Comparison of ENCODE assay signal across 8 cellular contexts in genomic region chr2:231960810-231961348, GRCh38. TPM values are rescaled to one million over a fixed set of nuclear protein-coding genes. Genes with fewer than 3 reads are reported as not detected.
A peak's percentile ranks its signal among the peaks of the same experiment; 100 is the strongest.
DNase-seq lines count a peak whose midpoint lies in the region; ATAC-seq and TF ChIP-seq lines count a peak whose summit lies in the region.

No MANE protein-coding gene starts in this region.

- in situ Hi-C loops in GM13977 (cut with MboI; ENCODE audit: low pct_unique_long_range_greater_than_20kb, low sequenced_read_pairs, unreplicated experiment) = no loop called here

- CTCF ChIA-PET in activated CD4-positive, alpha-beta memory T cell treated with anti-CD3 and anti-CD28 coated beads, Interleukin-2, amount 10 ng/mL, durations not matched to agents 7 days and 5 days (lab: Charles Lee) = interaction anchor here (1.4 kb wide), 1 partner anchor 270 kb away, joined by 4 read pairs; no protein-coding TSS in a partner anchor

- H3K36me3 Mint-ChIP-seq in activated T-cell treated with anti-CD3 and anti-CD28 coated beads, Interleukin-2, amount 50 U/mL, for 24 hours (ENCODE audit: low read depth) = peaks cover 22% of the 10 kb centered on the region
- H3K36me3 Mint-ChIP-seq in activated CD4-positive, alpha-beta memory T cell treated with anti-CD3 and anti-CD28 coated beads, Interleukin-2, amount 10 ng/mL, durations not matched to agents 7 days and 5 days (ENCODE audit: low read depth) = peaks cover 4% of the 10 kb centered on the region

- H3K27ac Mint-ChIP-seq in activated T-cell treated with anti-CD3 and anti-CD28 coated beads, Interleukin-2, amount 50 U/mL, for 24 hours = peak overlapping the region; percentile 89
- peak overlapping the region; percentile 50 for H3K27ac Mint-ChIP-seq in activated CD4-positive, alpha-beta memory T cell treated with anti-CD3 and anti-CD28 coated beads, Interleukin-2, amount 10 ng/mL, durations not matched to agents 7 days and 5 days

- no peaks in the 10 kb centered on the region for H3K4me1 ChIP-seq in iPS-15b (ENCODE audit: control insufficient read depth, insufficient read depth, low read length)

- no peak for TF ChIP-seq CTCF in GM13977 (IDR thresholded peaks at IDR 0.05; ENCODE audit: extremely low read depth, insufficient read depth, missing control alignments)

- H3K4me3 Mint-ChIP-seq in activated T-cell treated with anti-CD3 and anti-CD28 coated beads, Interleukin-2, amount 50 U/mL, for 24 hours = peak overlapping the region; percentile 95
- H3K4me3 Mint-ChIP-seq in activated CD4-positive, alpha-beta memory T cell treated with anti-CD3 and anti-CD28 coated beads, Interleukin-2, amount 10 ng/mL, durations not matched to agents 7 days and 5 days = peak overlapping the region; percentile 97

- H3K9me3 Mint-ChIP-seq in activated T-cell treated with anti-CD3 and anti-CD28 coated beads, Interleukin-2, amount 50 U/mL, for 24 hours = peaks cover 3% of the 10 kb centered on the region
- no peaks in the 10 kb centered on the region for H3K9me3 Mint-ChIP-seq in activated CD4-positive, alpha-beta memory T cell treated with anti-CD3 and anti-CD28 coated beads, Interleukin-2, amount 10 ng/mL, durations not matched to agents 7 days and 5 days

- ATAC-seq in HG02623 (IDR thresholded peaks at IDR 0.05; ENCODE audit: unreplicated experiment) = no peak

- H3K9ac ChIP-seq in iPS-15b (ENCODE audit: low read depth, low read length) = peak overlapping the region; percentile 84

- no peak for DNase-seq in activated T-cell treated with anti-CD3 and anti-CD28 coated beads, Interleukin-2, amount 50 U/mL, for 24 hours
- no peak for DNase-seq in activated T-cell treated with anti-CD3 and anti-CD28 coated beads, Interleukin-2, amount 50 U/mL, for 1 hour
- DNase-seq in activated CD4-positive, alpha-beta memory T cell treated with anti-CD3 and anti-CD28 coated beads, Interleukin-2, amount 10 ng/mL, durations not matched to agents 7 days and 5 days = no peak
- DNase-seq in substantia nigra (lab: John Stamatoyannopoulos, UW) (peak in 4 of 49 donors; percentile 4 to 63 (median 42)), GM13977 (ENCODE audit: low spot score) (no peak), SW 1271 (lab: John Stamatoyannopoulos, UW) (no peak)

- H3K27me3 ChIP-seq in iPS-15b (ENCODE audit: control insufficient read depth, insufficient read depth, low read length) = no peaks in the 10 kb centered on the region

- POLR2A ChIA-PET in activated CD4-positive, alpha-beta memory T cell treated with anti-CD3 and anti-CD28 coated beads, Interleukin-2, amount 10 ng/mL, durations not matched to agents 7 days and 5 days (lab: Charles Lee) = interaction anchor here (1.0 to 1.4 kb wide), 3 partner anchors 12 to 354 kb away, joined by 3 to 9 read pairs (median 5); no protein-coding TSS in a partner anchor

- H3K4me3 ChIP-seq in iPS-15b (ENCODE audit: low read depth, low read length) = peak overlapping the region; percentile 84

- H3K36me3 ChIP-seq in iPS-15b (ENCODE audit: control insufficient read depth, insufficient read depth, low read length) = no peaks in the 10 kb centered on the region

- H3K27ac ChIP-seq in substantia nigra (ENCODE audit: low read depth, low read length, poor library complexity, severe bottlenecking) = peak overlapping the region; percentile 83

- peaks cover 40% of the 10 kb centered on the region for H3K4me1 Mint-ChIP-seq in activated T-cell treated with anti-CD3 and anti-CD28 coated beads, Interleukin-2, amount 50 U/mL, for 24 hours (ENCODE audit: low read depth)
- peaks cover 29% of the 10 kb centered on the region for H3K4me1 Mint-ChIP-seq in activated CD4-positive, alpha-beta memory T cell treated with anti-CD3 and anti-CD28 coated beads, Interleukin-2, amount 10 ng/mL, durations not matched to agents 7 days and 5 days

- H3K27me3 Mint-ChIP-seq in activated T-cell treated with anti-CD3 and anti-CD28 coated beads, Interleukin-2, amount 50 U/mL, for 24 hours = peaks cover 5% of the 10 kb centered on the region
- H3K27me3 Mint-ChIP-seq in activated CD4-positive, alpha-beta memory T cell treated with anti-CD3 and anti-CD28 coated beads, Interleukin-2, amount 10 ng/mL, durations not matched to agents 7 days and 5 days = peaks cover 7% of the 10 kb centered on the region

- no peaks in the 10 kb centered on the region for H3K9me3 ChIP-seq in iPS-15b (ENCODE audit: control insufficient read depth, insufficient read depth, low read length)

RNA-seq across cellular contexts. Expression of gene DIS3L2, which starts 0.6 kb away (rescaled TPM):
- total RNA-seq in activated CD4-positive, alpha-beta memory T cell treated with anti-CD3 and anti-CD28 coated beads, Interleukin-2, amount 10 ng/mL, durations not matched to agents 7 days and 5 days = 10 to 100 TPM; 25.8 to 30.6 TPM

RNA-seq across cellular contexts. Expression of gene NPPC, which starts 34.7 kb away (rescaled TPM):
- total RNA-seq in activated CD4-positive, alpha-beta memory T cell treated with anti-CD3 and anti-CD28 coated beads, Interleukin-2, amount 10 ng/mL, durations not matched to agents 7 days and 5 days = not detected
